Comparison of ENCODE assay signal across 1 cellular context in genomic region chr12:53480425-53481107, GRCh38.
TF ChIP-seq lines count a peak whose summit lies in the region.

No MANE protein-coding gene starts in this region.

TF ChIP-seq in A549, 52 proteins besides CTCF, POLR2A, EP300 and RAD21:
- peak in 1 of 2 experiments; percentile 44; a peak in 1 of 5 replicates for TF ChIP-seq JUN (IDR thresholded peaks at IDR 0.05)
- no peak for TF ChIP-seq FOSL2 (IDR thresholded peaks at IDR 0.05)
- TF ChIP-seq FOSL2 (CRISPR knock-in tag; IDR thresholded peaks at IDR 0.05) = no peak
- TF ChIP-seq POLR2AphosphoS2 (conservative IDR thresholded peaks at IDR 0.05; ENCODE audit: low read length) = peak; percentile 90
- no peak for TF ChIP-seq ZC3H11A (IDR thresholded peaks at IDR 0.05)
- peak; percentile 36; the same call in 1 of the 2 replicates for TF ChIP-seq TFCP2L1 (CRISPR knock-in tag; IDR thresholded peaks at IDR 0.05)
